Comparison of ENCODE assay signal across 36 cellular contexts in the genomic region with DNA sequence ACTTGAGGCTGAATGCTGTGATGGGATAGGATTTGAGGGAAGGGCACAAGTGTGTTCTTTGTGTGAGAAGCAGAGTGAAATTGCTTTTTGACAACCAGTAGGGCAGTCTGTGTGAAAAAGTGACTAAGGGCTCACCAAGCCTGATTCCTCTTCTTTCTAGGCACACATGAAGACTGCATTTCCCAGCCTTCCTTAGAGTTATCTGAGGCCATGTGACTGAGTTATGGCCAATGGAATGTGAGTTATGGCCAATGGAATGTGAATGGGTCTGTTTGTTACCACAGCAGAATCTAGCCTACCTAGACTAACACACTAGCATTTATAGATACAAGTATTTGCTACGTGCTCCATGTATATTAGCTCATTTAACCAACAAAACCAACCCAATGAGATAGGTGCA. TPM values are rescaled to one million over a fixed set of nuclear protein-coding genes. Genes with fewer than 3 reads are reported as not detected.
"Had no signal": no experiment of that assay in that cellular context is flagged by ENCODE, and none has a peak within 500 bp of the region (broad histone marks: within the 10 kb centered on the region; RNA-seq: fewer than 3 reads in every experiment).

No MANE protein-coding gene starts in this region.

- H3K4me3 Mint-ChIP-seq: activated CD4-positive, alpha-beta T cell treated with anti-CD3 and anti-CD28 coated beads, Interleukin-2, amount 10 ng/mL, durations not matched to agents 24 days and 14 days; activated CD8-positive, alpha-beta T cell treated with anti-CD3 and anti-CD28 coated beads for 36 hours; activated naive CD8-positive, alpha-beta T cell treated with anti-CD3 and anti-CD28 coated beads for 36 hours; activated T-cell treated with anti-CD3 and anti-CD28 coated beads, Interleukin-2, amount 50 U/mL, for 72 hours; activated T-helper 17 cell treated with anti-CD3 and anti-CD28 coated beads, Interleukin-2, amount 50 U/mL, for 72 hours had no signal

- DNase-seq: activated CD4-positive, alpha-beta T cell treated with anti-CD3 and anti-CD28 coated beads, Interleukin-2, amount 10 ng/mL, durations not matched to agents 24 days and 14 days; activated CD4-positive, alpha-beta T cell treated with anti-CD3 and anti-CD28 coated beads, Interleukin-2, amount 50 U/mL, for 4 hours; activated CD8-positive, alpha-beta T cell treated with anti-CD3 and anti-CD28 coated beads for 36 hours; activated effector memory CD4-positive, alpha-beta T cell treated with anti-CD3 and anti-CD28 coated beads, Interleukin-2, amount 50 U/mL, for 16 hours; activated naive CD4-positive, alpha-beta T cell; activated naive CD4-positive, alpha-beta T cell treated with anti-CD3 and anti-CD28 coated beads, Interleukin-2, amount 50 U/mL, for 16 hours; activated naive CD8-positive, alpha-beta T cell treated with anti-CD3 and anti-CD28 coated beads for 36 hours; activated T-cell treated with anti-CD3 and anti-CD28 coated beads, Interleukin-2, amount 50 U/mL, for 1 hour; activated T-cell treated with anti-CD3 and anti-CD28 coated beads, Interleukin-2, amount 50 U/mL, for 72 hours; amygdala; body of pancreas; caudate nucleus; cerebellar nuclear complex; NCI-H1092 treated with DMSO at 0.1 percent for 48 hours; NCI-H1417; NCI-H146; NCI-H187; NCI-H2029 treated with DMSO at 0.1 percent for 48 hours; NCI-H2107; NCI-H2171; NCI-H510A; NCI-H526; NCI-H748 treated with DMSO at 0.1 percent for 48 hours; NK-92 treated with Interleukin-12 subunit alpha and Interleukin-12 subunit beta, amount 100 ng/mL, for 24 hours; PC-9; SIG-M5; T1000; WERI-Rb-1 had no signal

- ATAC-seq: activated CD8-positive, alpha-beta T cell treated with anti-CD3 and anti-CD28 coated beads for 36 hours; activated T-cell treated with anti-CD3 and anti-CD28 coated beads, Interleukin-2, amount 50 U/mL, for 72 hours; activated T-helper 17 cell treated with anti-CD3 and anti-CD28 coated beads, Interleukin-2, amount 50 U/mL, for 72 hours; body of pancreas; Right ventricle myocardium inferior had no signal

- H3K4me3 ChIP-seq: body of pancreas, breast epithelium, PC-9 had no signal

- H3K9me3 Mint-ChIP-seq: activated CD4-positive, alpha-beta T cell treated with anti-CD3 and anti-CD28 coated beads, Interleukin-2, amount 10 ng/mL, durations not matched to agents 24 days and 14 days; activated CD8-positive, alpha-beta T cell treated with anti-CD3 and anti-CD28 coated beads for 36 hours had no signal

- H3K36me3 ChIP-seq: breast epithelium, WERI-Rb-1 had no signal

- H3K9me3 ChIP-seq: body of pancreas, breast epithelium had no signal

- H3K36me3 Mint-ChIP-seq: activated naive CD8-positive, alpha-beta T cell treated with anti-CD3 and anti-CD28 coated beads for 36 hours had no signal

- H3K27me3 ChIP-seq: body of pancreas, breast epithelium had no signal

- H3K4me1 ChIP-seq: body of pancreas, breast epithelium had no signal

- H3K27ac ChIP-seq: body of pancreas, breast epithelium, PC-9, RWPE1, WERI-Rb-1 had no signal

- H2AFZ ChIP-seq: PC-9 had no signal

- H3K4me2 ChIP-seq: PC-9 had no signal

- H3K27ac Mint-ChIP-seq: activated CD4-positive, alpha-beta T cell treated with anti-CD3 and anti-CD28 coated beads, Interleukin-2, amount 10 ng/mL, durations not matched to agents 24 days and 14 days; activated CD8-positive, alpha-beta T cell treated with anti-CD3 and anti-CD28 coated beads for 36 hours; activated naive CD8-positive, alpha-beta T cell treated with anti-CD3 and anti-CD28 coated beads for 36 hours; activated T-cell treated with anti-CD3 and anti-CD28 coated beads, Interleukin-2, amount 50 U/mL, for 72 hours; activated T-helper 17 cell treated with anti-CD3 and anti-CD28 coated beads, Interleukin-2, amount 50 U/mL, for 72 hours had no signal

- FAIRE-seq: astrocyte, RCC 7860 had no signal

- H3K4me1 Mint-ChIP-seq: activated CD4-positive, alpha-beta T cell treated with anti-CD3 and anti-CD28 coated beads, Interleukin-2, amount 10 ng/mL, durations not matched to agents 24 days and 14 days; activated naive CD8-positive, alpha-beta T cell treated with anti-CD3 and anti-CD28 coated beads for 36 hours; activated T-helper 17 cell treated with anti-CD3 and anti-CD28 coated beads, Interleukin-2, amount 50 U/mL, for 72 hours had no signal

- H3K27me3 Mint-ChIP-seq: activated CD4-positive, alpha-beta T cell treated with anti-CD3 and anti-CD28 coated beads, Interleukin-2, amount 10 ng/mL, durations not matched to agents 24 days and 14 days had no signal

RNA-seq across cellular contexts. Expression of a gene that starts 35.3 kb away (rescaled TPM):
- total RNA-seq: activated CD4-positive, alpha-beta T cell treated with anti-CD3 and anti-CD28 coated beads, Interleukin-2, amount 10 ng/mL, durations not matched to agents 24 days and 14 days; activated T-helper 17 cell treated with anti-CD3 and anti-CD28 coated beads, Interleukin-2, amount 50 U/mL, for 72 hours; PC-9; T-helper 1 cell treated with Interleukin-12 subunit alpha and Interleukin-12 subunit beta and Interleukin-4 antibody, amounts not matched to agents 30 ng/mL and 1 ng/mL, for 36 hours; T-helper 2 cell treated with Interferon-gamma antibody and Interleukin-4, amounts not matched to agents 100 ng/mL and 5 ng/mL, for 36 hours had no signal
